In the genomic region with DNA sequence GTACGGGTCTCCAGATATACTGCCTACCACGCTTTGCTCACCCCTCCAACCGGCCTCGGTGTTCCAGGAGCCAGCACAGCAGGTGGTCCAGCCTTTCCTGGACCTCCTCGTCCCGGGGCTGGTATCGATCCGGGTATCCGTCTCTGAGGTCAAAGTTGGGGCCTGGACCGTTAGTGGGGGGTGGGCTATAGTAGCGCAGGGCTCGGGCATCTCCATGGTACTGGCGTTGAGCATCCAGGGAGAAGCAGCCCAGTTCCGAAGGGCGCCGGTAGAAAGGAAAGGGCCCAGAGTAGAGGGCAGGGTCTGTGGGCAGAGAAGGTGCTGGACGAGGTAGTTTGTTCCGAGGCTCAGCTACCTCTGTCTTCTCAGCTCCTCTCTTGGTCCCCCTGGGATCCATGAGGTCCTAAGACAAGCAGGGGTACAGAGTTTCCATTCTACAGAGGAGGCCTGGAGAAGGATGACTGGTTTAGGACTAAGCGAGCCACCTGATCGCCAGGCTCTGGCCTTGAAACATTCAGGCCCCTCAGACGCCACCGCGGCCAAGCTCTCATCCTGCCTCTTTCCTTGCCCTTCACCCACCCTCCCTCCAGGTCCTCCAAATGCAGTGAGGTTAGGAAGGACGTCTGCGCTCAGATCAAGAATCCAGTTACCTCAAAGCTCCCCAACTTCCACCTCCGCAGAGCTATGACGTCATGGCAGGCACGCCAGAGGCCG, we compare ENCODE assay signal across 8 cellular contexts.
DNase-seq lines count a peak whose midpoint lies in the region; ATAC-seq and TF ChIP-seq lines count a peak whose summit lies in the region.

No MANE protein-coding gene starts in this region.

- peaks cover 47% of the 10 kb centered on the region for H3K36me3 Mint-ChIP-seq in nephron (ENCODE audit: low read depth)

- peaks cover 3% of the 10 kb centered on the region for H3K9me3 Mint-ChIP-seq in nephron

- H3K27me3 ChIP-seq in DND-41 (ENCODE audit: insufficient read depth, low read length, poor library complexity) (no peaks in the 10 kb centered on the region), NT2/D1 (ENCODE audit: insufficient read depth, insufficient read length) (no peaks in the 10 kb centered on the region), endocrine pancreas (ENCODE audit: control insufficient read depth, insufficient read depth, low read length) (no peaks in the 10 kb centered on the region)

- peak overlapping the region; percentile 96 to 99 (median 99) for H3K4me3 Mint-ChIP-seq in nephron

- H3K4me3 ChIP-seq in DND-41 (ENCODE audit: low read depth in 1 of 2, low read length in 2 of 2) (peak overlapping the region; percentile 58 to 77), NT2/D1 (ENCODE audit: insufficient read length, low read depth) (peak overlapping the region; percentile 76), endocrine pancreas (ENCODE audit: control insufficient read depth, insufficient read depth, low read length) (peak overlapping the region; percentile 69)

- H3K9ac ChIP-seq in DND-41 (ENCODE audit: low read depth, low read length) = peak overlapping the region; percentile 69
- peak overlapping the region; percentile 74 for H3K9ac ChIP-seq in NT2/D1 (ENCODE audit: insufficient read length, low read depth)
- peak overlapping the region; percentile 80 for H3K9ac ChIP-seq in endocrine pancreas (ENCODE audit: control insufficient read depth, insufficient read depth, low read length)

- peak overlapping the region; percentile 74 for H2AFZ ChIP-seq in DND-41 (ENCODE audit: low read depth, low read length)

- H3K4me1 Mint-ChIP-seq in nephron = peaks cover 27% of the 10 kb centered on the region

- ATAC-seq in DND-41 (ENCODE audit: insufficient read depth, low read depth) = no peak

- peak overlapping the region; percentile 97 for H3K4me2 ChIP-seq in DND-41 (ENCODE audit: insufficient read depth, low read length)

- no peak for TF ChIP-seq CTCF in DND-41 (IDR thresholded peaks at IDR 0.05; ENCODE audit: borderline replicate concordance, extremely low read depth, low read length, poor library complexity, severe bottlenecking)
- TF ChIP-seq CTCF in nephron (IDR thresholded peaks at IDR 0.05; ENCODE audit: unreplicated experiment in 3 of 3) = no peak

- DNase-seq in DND-41 (no peak), NT2/D1 (ENCODE audit: low read depth, low spot score) (no peak), amygdala (lab: John Stamatoyannopoulos, UW) (no peak), hippocampal formation (lab: John Stamatoyannopoulos, UW) (no peak), iPS-NIHi7 (ENCODE audit: extremely low spot score) (no peak)
- no peak for DNase-seq in activated CD8-positive, alpha-beta memory T cell treated with anti-CD3 and anti-CD28 coated beads, Interleukin-2, amount 50 U/mL, for 4 hours

- H3K36me3 ChIP-seq in DND-41 (ENCODE audit: insufficient read depth, low read length) (peaks cover 43% of the 10 kb centered on the region), NT2/D1 (ENCODE audit: insufficient read depth, insufficient read length, low read length) (peaks cover 52% of the 10 kb centered on the region), endocrine pancreas (ENCODE audit: control insufficient read depth, insufficient read depth, low read length) (peaks cover 7% of the 10 kb centered on the region)

- H3K9me3 ChIP-seq in DND-41 (ENCODE audit: insufficient read depth, low read length, severe bottlenecking) (no peaks in the 10 kb centered on the region), NT2/D1 (ENCODE audit: insufficient read depth, low read length) (no peaks in the 10 kb centered on the region; the same call in 1 of the 2 replicates), endocrine pancreas (ENCODE audit: control insufficient read depth, low read length) (no peaks in the 10 kb centered on the region)

- H3K27ac ChIP-seq in DND-41 (ENCODE audit: low read length) = peak overlapping the region; percentile 79

- peaks cover 6% of the 10 kb centered on the region; the same call in 1 of the 2 replicates for H4K20me1 ChIP-seq in DND-41 (ENCODE audit: insufficient read depth, low read length)

- peak overlapping the region; percentile 98 to 100 (median 99) for H3K27ac Mint-ChIP-seq in nephron

- peaks cover 41% of the 10 kb centered on the region for H3K79me2 ChIP-seq in DND-41 (ENCODE audit: insufficient read depth, low read length)

- H3K27me3 Mint-ChIP-seq in nephron (ENCODE audit: low read depth) = no peaks in the 10 kb centered on the region

- H3K4me1 ChIP-seq in DND-41 (ENCODE audit: insufficient read depth, low read length) (peaks cover 41% of the 10 kb centered on the region), NT2/D1 (ENCODE audit: insufficient read depth, insufficient read length) (no peaks in the 10 kb centered on the region), endocrine pancreas (ENCODE audit: control insufficient read depth, insufficient read depth, low read length) (peaks cover 5% of the 10 kb centered on the region)
